1 cellular context compared by ENCODE assay signal in the genomic region with DNA sequence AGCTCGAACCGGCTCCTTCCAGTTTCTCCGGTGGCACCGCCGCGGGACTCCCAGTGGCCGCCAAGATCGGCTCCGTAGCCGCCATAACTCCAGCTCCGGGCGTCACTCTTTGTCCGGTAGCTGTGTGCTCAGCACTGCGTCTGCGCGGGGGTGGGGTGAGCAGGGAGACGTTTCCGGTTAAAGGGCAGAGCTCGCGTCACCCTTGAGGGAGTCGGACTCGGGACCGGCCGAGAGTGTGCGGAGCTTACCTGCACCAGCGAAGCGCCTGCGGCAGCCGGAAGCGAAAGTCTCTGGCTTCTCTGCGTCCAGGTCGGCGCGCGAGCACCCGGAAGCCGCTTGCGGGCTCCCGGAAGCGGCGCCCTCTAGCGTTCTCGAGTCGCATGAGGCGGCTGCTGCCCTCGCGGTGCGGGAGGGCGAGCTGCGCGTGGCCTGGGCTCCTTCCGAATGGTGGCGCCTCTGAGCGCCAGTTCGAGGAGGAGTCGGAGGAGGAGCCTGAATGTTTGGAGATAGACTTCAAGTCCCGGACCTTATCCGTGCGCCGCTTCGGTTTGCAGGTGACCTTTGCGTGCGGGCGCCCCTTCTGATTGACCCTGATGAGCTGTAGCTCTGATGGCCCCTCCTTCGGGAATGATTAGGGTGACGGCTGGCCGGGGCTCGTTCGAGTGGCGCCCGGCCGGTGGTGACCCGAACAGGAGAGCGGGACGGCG.
TF ChIP-seq lines count a peak whose summit lies in the region.

A gene (minus strand): TSS at position 303 of the 707 bp plus-strand sequence. CDS start 218 bp downstream, at position 85.

TF ChIP-seq in HepG2, 621 proteins besides CTCF, POLR2A, EP300 and RAD21 (continued from another document and continues in another):
- TF ChIP-seq, protein P1, sequence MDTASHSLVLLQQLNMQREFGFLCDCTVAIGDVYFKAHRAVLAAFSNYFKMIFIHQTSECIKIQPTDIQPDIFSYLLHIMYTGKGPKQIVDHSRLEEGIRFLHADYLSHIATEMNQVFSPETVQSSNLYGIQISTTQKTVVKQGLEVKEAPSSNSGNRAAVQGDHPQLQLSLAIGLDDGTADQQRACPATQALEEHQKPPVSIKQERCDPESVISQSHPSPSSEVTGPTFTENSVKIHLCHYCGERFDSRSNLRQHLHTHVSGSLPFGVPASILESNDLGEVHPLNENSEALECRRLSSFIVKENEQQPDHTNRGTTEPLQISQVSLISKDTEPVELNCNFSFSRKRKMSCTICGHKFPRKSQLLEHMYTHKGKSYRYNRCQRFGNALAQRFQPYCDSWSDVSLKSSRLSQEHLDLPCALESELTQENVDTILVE (CRISPR knock-in tag; IDR thresholded peaks at IDR 0.05) = peak; percentile 99; the same call in 1 of the 2 replicates
- TF ChIP-seq ZNF235 (CRISPR knock-in tag; IDR thresholded peaks at IDR 0.05; ENCODE audit: borderline replicate concordance) (peak; percentile 99), ZNF589 (CRISPR knock-in tag; conservative IDR thresholded peaks at IDR 0.05) (peak; percentile 98), SKI (IDR thresholded peaks at IDR 0.05; ENCODE audit: partially characterized antibody) (peak; percentile 78), KAT8 (CRISPR knock-in tag; IDR thresholded peaks at IDR 0.05) (peak; percentile 100), KLF15 (CRISPR knock-in tag; IDR thresholded peaks at IDR 0.05; ENCODE audit: borderline replicate concordance) (peak; percentile 96), ZNF292 (CRISPR knock-in tag; IDR thresholded peaks at IDR 0.05; ENCODE audit: borderline replicate concordance, low read depth) (peak; percentile 79), NKX3-1 (CRISPR knock-in tag; IDR thresholded peaks at IDR 0.05) (peak; percentile 23; the same call in 1 of the 2 replicates), ZSCAN21 (CRISPR knock-in tag; IDR thresholded peaks at IDR 0.05; ENCODE audit: borderline replicate concordance) (peak; percentile 93), SRSF9 (IDR thresholded peaks at IDR 0.05; ENCODE audit: borderline replicate concordance, insufficient read depth, low read depth, low read length, poor library complexity, severe bottlenecking) (no peak), MXD4 (CRISPR knock-in tag; IDR thresholded peaks at IDR 0.05) (peak; percentile 93), TCF7L2 (IDR thresholded peaks at IDR 0.05; ENCODE audit: low read depth, low read length) (no peak), ARNT2 (CRISPR knock-in tag; IDR thresholded peaks at IDR 0.05; ENCODE audit: low read depth) (peak; percentile 96), ZNF83 (CRISPR knock-in tag; IDR thresholded peaks at IDR 0.05; ENCODE audit: borderline replicate concordance) (peak; percentile 34), SP4 (CRISPR knock-in tag; IDR thresholded peaks at IDR 0.05) (peak; percentile 92), ZNF552 (CRISPR knock-in tag; IDR thresholded peaks at IDR 0.05; ENCODE audit: borderline replicate concordance) (peak; percentile 95), MEIS1 (CRISPR knock-in tag; IDR thresholded peaks at IDR 0.05; ENCODE audit: borderline replicate concordance) (peak; percentile 97), ADNP (CRISPR knock-in tag; IDR thresholded peaks at IDR 0.05) (no peak), PCBP1 (IDR thresholded peaks at IDR 0.05; ENCODE audit: borderline replicate concordance, low read depth, low read length) (0 out of 2 replicates have a peak, but pooled peaks have one; percentile 49), ZNF772 (CRISPR knock-in tag; IDR thresholded peaks at IDR 0.05) (peak; percentile 99), SRSF1 (optimal IDR thresholded peaks at IDR 0.05; ENCODE audit: low read depth, low read length) (peak; percentile 96), ZNF607 (CRISPR knock-in tag; IDR thresholded peaks at IDR 0.05; ENCODE audit: borderline replicate concordance) (peak; percentile 97), ZNF382 (CRISPR knock-in tag; IDR thresholded peaks at IDR 0.05; ENCODE audit: borderline replicate concordance) (no peak), POLR2AphosphoS2 (IDR thresholded peaks at IDR 0.05; ENCODE audit: low read depth, low read length) (peak; percentile 78; the same call in 1 of the 2 replicates), PPARG (CRISPR knock-in tag; conservative IDR thresholded peaks at IDR 0.05) (peak; percentile 76), ZNF557 (CRISPR knock-in tag; IDR thresholded peaks at IDR 0.05) (peak; percentile 63; the same call in 1 of the 2 replicates)
- TF ChIP-seq, protein P2, sequence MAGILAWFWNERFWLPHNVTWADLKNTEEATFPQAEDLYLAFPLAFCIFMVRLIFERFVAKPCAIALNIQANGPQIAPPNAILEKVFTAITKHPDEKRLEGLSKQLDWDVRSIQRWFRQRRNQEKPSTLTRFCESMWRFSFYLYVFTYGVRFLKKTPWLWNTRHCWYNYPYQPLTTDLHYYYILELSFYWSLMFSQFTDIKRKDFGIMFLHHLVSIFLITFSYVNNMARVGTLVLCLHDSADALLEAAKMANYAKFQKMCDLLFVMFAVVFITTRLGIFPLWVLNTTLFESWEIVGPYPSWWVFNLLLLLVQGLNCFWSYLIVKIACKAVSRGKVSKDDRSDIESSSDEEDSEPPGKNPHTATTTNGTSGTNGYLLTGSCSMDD (CRISPR knock-in tag; IDR thresholded peaks at IDR 0.05) = 0 out of 2 replicates have a peak, but pooled peaks have one; percentile 2
- TF ChIP-seq, protein P3, sequence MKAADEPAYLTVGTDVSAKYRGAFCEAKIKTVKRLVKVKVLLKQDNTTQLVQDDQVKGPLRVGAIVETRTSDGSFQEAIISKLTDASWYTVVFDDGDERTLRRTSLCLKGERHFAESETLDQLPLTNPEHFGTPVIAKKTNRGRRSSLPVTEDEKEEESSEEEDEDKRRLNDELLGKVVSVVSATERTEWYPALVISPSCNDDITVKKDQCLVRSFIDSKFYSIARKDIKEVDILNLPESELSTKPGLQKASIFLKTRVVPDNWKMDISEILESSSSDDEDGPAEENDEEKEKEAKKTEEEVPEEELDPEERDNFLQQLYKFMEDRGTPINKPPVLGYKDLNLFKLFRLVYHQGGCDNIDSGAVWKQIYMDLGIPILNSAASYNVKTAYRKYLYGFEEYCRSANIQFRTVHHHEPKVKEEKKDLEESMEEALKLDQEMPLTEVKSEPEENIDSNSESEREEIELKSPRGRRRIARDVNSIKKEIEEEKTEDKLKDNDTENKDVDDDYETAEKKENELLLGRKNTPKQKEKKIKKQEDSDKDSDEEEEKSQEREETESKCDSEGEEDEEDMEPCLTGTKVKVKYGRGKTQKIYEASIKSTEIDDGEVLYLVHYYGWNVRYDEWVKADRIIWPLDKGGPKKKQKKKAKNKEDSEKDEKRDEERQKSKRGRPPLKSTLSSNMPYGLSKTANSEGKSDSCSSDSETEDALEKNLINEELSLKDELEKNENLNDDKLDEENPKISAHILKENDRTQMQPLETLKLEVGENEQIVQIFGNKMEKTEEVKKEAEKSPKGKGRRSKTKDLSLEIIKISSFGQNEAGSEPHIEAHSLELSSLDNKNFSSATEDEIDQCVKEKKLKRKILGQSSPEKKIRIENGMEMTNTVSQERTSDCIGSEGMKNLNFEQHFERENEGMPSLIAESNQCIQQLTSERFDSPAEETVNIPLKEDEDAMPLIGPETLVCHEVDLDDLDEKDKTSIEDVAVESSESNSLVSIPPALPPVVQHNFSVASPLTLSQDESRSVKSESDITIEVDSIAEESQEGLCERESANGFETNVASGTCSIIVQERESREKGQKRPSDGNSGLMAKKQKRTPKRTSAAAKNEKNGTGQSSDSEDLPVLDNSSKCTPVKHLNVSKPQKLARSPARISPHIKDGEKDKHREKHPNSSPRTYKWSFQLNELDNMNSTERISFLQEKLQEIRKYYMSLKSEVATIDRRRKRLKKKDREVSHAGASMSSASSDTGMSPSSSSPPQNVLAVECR (CRISPR knock-in tag; IDR thresholded peaks at IDR 0.05; ENCODE audit: borderline replicate concordance) = peak; percentile 97
- TF ChIP-seq, protein P4, sequence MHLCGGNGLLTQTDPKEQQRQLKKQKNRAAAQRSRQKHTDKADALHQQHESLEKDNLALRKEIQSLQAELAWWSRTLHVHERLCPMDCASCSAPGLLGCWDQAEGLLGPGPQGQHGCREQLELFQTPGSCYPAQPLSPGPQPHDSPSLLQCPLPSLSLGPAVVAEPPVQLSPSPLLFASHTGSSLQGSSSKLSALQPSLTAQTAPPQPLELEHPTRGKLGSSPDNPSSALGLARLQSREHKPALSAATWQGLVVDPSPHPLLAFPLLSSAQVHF (CRISPR knock-in tag; IDR thresholded peaks at IDR 0.05) = peak; percentile 86
- TF ChIP-seq, protein P5, sequence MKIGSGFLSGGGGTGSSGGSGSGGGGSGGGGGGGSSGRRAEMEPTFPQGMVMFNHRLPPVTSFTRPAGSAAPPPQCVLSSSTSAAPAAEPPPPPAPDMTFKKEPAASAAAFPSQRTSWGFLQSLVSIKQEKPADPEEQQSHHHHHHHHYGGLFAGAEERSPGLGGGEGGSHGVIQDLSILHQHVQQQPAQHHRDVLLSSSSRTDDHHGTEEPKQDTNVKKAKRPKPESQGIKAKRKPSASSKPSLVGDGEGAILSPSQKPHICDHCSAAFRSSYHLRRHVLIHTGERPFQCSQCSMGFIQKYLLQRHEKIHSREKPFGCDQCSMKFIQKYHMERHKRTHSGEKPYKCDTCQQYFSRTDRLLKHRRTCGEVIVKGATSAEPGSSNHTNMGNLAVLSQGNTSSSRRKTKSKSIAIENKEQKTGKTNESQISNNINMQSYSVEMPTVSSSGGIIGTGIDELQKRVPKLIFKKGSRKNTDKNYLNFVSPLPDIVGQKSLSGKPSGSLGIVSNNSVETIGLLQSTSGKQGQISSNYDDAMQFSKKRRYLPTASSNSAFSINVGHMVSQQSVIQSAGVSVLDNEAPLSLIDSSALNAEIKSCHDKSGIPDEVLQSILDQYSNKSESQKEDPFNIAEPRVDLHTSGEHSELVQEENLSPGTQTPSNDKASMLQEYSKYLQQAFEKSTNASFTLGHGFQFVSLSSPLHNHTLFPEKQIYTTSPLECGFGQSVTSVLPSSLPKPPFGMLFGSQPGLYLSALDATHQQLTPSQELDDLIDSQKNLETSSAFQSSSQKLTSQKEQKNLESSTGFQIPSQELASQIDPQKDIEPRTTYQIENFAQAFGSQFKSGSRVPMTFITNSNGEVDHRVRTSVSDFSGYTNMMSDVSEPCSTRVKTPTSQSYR (CRISPR knock-in tag; IDR thresholded peaks at IDR 0.05; ENCODE audit: borderline replicate concordance) = 0 out of 2 replicates have a peak, but pooled peaks have one; percentile 22
- TF ChIP-seq, protein P6, sequence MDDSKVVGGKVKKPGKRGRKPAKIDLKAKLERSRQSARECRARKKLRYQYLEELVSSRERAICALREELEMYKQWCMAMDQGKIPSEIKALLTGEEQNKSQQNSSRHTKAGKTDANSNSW (CRISPR knock-in tag; IDR thresholded peaks at IDR 0.05; ENCODE audit: borderline replicate concordance) = peak; percentile 56
- TF ChIP-seq, protein P7, sequence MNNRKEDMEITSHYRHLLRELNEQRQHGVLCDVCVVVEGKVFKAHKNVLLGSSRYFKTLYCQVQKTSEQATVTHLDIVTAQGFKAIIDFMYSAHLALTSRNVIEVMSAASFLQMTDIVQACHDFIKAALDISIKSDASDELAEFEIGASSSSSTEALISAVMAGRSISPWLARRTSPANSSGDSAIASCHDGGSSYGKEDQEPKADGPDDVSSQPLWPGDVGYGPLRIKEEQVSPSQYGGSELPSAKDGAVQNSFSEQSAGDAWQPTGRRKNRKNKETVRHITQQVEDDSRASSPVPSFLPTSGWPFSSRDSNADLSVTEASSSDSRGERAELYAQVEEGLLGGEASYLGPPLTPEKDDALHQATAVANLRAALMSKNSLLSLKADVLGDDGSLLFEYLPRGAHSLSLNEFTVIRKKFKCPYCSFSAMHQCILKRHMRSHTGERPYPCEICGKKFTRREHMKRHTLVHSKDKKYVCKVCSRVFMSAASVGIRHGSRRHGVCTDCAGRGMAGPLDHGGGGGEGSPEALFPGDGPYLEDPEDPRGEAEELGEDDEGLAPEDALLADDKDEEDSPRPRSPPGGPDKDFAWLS (CRISPR knock-in tag; IDR thresholded peaks at IDR 0.05; ENCODE audit: borderline replicate concordance) = peak; percentile 86; the same call in 1 of the 2 replicates
- TF ChIP-seq, protein P8, sequence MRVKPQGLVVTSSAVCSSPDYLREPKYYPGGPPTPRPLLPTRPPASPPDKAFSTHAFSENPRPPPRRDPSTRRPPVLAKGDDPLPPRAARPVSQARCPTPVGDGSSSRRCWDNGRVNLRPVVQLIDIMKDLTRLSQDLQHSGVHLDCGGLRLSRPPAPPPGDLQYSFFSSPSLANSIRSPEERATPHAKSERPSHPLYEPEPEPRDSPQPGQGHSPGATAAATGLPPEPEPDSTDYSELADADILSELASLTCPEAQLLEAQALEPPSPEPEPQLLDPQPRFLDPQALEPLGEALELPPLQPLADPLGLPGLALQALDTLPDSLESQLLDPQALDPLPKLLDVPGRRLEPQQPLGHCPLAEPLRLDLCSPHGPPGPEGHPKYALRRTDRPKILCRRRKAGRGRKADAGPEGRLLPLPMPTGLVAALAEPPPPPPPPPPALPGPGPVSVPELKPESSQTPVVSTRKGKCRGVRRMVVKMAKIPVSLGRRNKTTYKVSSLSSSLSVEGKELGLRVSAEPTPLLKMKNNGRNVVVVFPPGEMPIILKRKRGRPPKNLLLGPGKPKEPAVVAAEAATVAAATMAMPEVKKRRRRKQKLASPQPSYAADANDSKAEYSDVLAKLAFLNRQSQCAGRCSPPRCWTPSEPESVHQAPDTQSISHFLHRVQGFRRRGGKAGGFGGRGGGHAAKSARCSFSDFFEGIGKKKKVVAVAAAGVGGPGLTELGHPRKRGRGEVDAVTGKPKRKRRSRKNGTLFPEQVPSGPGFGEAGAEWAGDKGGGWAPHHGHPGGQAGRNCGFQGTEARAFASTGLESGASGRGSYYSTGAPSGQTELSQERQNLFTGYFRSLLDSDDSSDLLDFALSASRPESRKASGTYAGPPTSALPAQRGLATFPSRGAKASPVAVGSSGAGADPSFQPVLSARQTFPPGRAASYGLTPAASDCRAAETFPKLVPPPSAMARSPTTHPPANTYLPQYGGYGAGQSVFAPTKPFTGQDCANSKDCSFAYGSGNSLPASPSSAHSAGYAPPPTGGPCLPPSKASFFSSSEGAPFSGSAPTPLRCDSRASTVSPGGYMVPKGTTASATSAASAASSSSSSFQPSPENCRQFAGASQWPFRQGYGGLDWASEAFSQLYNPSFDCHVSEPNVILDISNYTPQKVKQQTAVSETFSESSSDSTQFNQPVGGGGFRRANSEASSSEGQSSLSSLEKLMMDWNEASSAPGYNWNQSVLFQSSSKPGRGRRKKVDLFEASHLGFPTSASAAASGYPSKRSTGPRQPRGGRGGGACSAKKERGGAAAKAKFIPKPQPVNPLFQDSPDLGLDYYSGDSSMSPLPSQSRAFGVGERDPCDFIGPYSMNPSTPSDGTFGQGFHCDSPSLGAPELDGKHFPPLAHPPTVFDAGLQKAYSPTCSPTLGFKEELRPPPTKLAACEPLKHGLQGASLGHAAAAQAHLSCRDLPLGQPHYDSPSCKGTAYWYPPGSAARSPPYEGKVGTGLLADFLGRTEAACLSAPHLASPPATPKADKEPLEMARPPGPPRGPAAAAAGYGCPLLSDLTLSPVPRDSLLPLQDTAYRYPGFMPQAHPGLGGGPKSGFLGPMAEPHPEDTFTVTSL (CRISPR knock-in tag; IDR thresholded peaks at IDR 0.05; ENCODE audit: borderline replicate concordance) = no peak; the same call in 1 of the 2 replicates
- TF ChIP-seq, protein P9, sequence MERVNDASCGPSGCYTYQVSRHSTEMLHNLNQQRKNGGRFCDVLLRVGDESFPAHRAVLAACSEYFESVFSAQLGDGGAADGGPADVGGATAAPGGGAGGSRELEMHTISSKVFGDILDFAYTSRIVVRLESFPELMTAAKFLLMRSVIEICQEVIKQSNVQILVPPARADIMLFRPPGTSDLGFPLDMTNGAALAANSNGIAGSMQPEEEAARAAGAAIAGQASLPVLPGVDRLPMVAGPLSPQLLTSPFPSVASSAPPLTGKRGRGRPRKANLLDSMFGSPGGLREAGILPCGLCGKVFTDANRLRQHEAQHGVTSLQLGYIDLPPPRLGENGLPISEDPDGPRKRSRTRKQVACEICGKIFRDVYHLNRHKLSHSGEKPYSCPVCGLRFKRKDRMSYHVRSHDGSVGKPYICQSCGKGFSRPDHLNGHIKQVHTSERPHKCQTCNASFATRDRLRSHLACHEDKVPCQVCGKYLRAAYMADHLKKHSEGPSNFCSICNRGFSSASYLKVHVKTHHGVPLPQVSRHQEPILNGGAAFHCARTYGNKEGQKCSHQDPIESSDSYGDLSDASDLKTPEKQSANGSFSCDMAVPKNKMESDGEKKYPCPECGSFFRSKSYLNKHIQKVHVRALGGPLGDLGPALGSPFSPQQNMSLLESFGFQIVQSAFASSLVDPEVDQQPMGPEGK (CRISPR knock-in tag; IDR thresholded peaks at IDR 0.05) = peak; percentile 83
